ENCODE assay signal across 8 cellular contexts in genomic region chr3:5186089-5186853, GRCh38. TPM values are rescaled to one million over a fixed set of nuclear protein-coding genes. Genes with fewer than 3 reads are reported as not detected.
DNase-seq lines count a peak whose midpoint lies in the region; ATAC-seq, FAIRE-seq and TF ChIP-seq lines count a peak whose summit lies in the region.

No MANE protein-coding gene starts in this region.

- 61 to 66% methylated on average over 6 of the region's 6 CpGs for WGBS in lower leg skin, 2 donors

- ATAC-seq in HG03064 (IDR thresholded peaks at IDR 0.05; ENCODE audit: low read depth, unreplicated experiment): peak; percentile 10

- no peak for FAIRE-seq in keratinocyte (lab: Jason Lieb, UNC)

- peak overlapping the region; percentile 96 for H3K9ac ChIP-seq in keratinocyte (ENCODE audit: control insufficient read depth, extremely low read depth, insufficient read depth, low read length)

- H3K27me3 ChIP-seq in keratinocyte (ENCODE audit: control insufficient read depth, extremely low read depth, insufficient read depth, low read length): no peaks in the 10 kb centered on the region

- peaks cover 37% of the 10 kb centered on the region for H3K79me2 ChIP-seq in keratinocyte (ENCODE audit: control insufficient read depth, insufficient read depth, low read length)

- H3K27ac ChIP-seq in keratinocyte (ENCODE audit: control insufficient read depth, insufficient read depth, low read length): no peak overlapping the region

- H2AFZ ChIP-seq in keratinocyte (ENCODE audit: control insufficient read depth, low read length): no peak overlapping the region

- peak overlapping the region; percentile 99 for H3K4me2 ChIP-seq in keratinocyte (ENCODE audit: control insufficient read depth, extremely low read depth, insufficient read depth, low read depth, low read length)

- no peak for TF ChIP-seq POLR2A in lower leg skin (IDR thresholded peaks at IDR 0.05)

- TF ChIP-seq CTCF in WI38 (IDR thresholded peaks at IDR 0.05; ENCODE audit: low read depth, low read length): no peak
- no peak for TF ChIP-seq CTCF in keratinocyte (optimal IDR thresholded peaks at IDR 0.05 in 1 of 3, IDR thresholded peaks at IDR 0.05 in 1 of 3, conservative IDR thresholded peaks at IDR 0.05 in 1 of 3; ENCODE audit: extremely low read depth in 1 of 3, insufficient read depth in 2 of 3, low read length in 3 of 3)
- no peak for TF ChIP-seq CTCF in lower leg skin (IDR thresholded peaks at IDR 0.05)

- H3K9me3 ChIP-seq in keratinocyte (ENCODE audit: control insufficient read depth, low read depth, low read length): no peaks in the 10 kb centered on the region

- H3K9me1 ChIP-seq in keratinocyte (ENCODE audit: control insufficient read depth, extremely low read depth, insufficient read depth, low read length): no peaks in the 10 kb centered on the region

- H3K4me3 ChIP-seq in WI38 (ENCODE audit: low read depth, low read length) (peak overlapping the region; percentile 58; the same call in 1 of the 2 replicates), keratinocyte (ENCODE audit: control insufficient read depth in 2 of 3, extremely low read depth in 1 of 3, insufficient read depth in 2 of 3, low read depth in 1 of 3, low read length in 3 of 3) (peak overlapping the region in 2 of 3 experiments; percentile 36 to 78), lower leg skin (ENCODE audit: low read depth, poor library complexity, severe bottlenecking) (no peak overlapping the region)

- DNase-seq in NCI-H748 (lab: John Stamatoyannopoulos, UW; ENCODE audit: unreplicated experiment) (peak; percentile 2), NCI-H748 treated with DMSO at 0.1 percent for 48 hours (lab: John Stamatoyannopoulos, UW) (no peak), keratinocyte (ENCODE audit: low read depth, low spot score) (no peak), lower leg skin (ENCODE audit: low spot score in 2 of 2) (no peak), hippocampal formation (lab: John Stamatoyannopoulos, UW) (no peak), NCI-H1436 (lab: John Stamatoyannopoulos, UW) (no peak)

- intact Hi-C loops in lower leg skin (cut with DNase I; ENCODE audit: low total_unique reads): loop anchor here (5.0 kb wide), 1 partner anchor 39 kb away; no protein-coding TSS in a partner anchor

- peaks cover 16% of the 10 kb centered on the region for H3K4me1 ChIP-seq in keratinocyte (ENCODE audit: control insufficient read depth, extremely low read depth, insufficient read depth, low read length)

- H4K20me1 ChIP-seq in keratinocyte (ENCODE audit: control insufficient read depth, extremely low read depth, insufficient read depth, low read length): peaks cover 3% of the 10 kb centered on the region

- H3K36me3 ChIP-seq in keratinocyte (ENCODE audit: control insufficient read depth in 2 of 2, extremely low read depth in 1 of 2, insufficient read depth in 2 of 2, low read length in 2 of 2): peaks cover 6 to 8% of the 10 kb centered on the region in 2 experiments

- dilution Hi-C loops in keratinocyte (cut with MboI; ENCODE audit: extremely low pct_ligation_motif_present, low sequenced_read_pairs): no loop called here

RNA-seq across cellular contexts. Expression of gene EDEM1, which starts 1.2 kb away (rescaled TPM):
- 52.4 to 66.8 TPM (median 65.2 TPM) in 3 replicates for polyA plus RNA-seq in keratinocyte
- 15.3 TPM for polyA plus RNA-seq in keratinocyte (2011; ENCODE audit: low read depth)
- 32.2 and 50.7 TPM in 2 replicates for polyA plus RNA-seq in keratinocyte (2011; cell fraction: cytosol; rRNA removed)
- 92.6 and 101 TPM in 2 replicates for polyA plus RNA-seq in keratinocyte (2011; cell fraction: nucleus; rRNA removed)
- 36.0 and 41.7 TPM in 2 replicates for polyA plus RNA-seq in keratinocyte (2012; ENCODE audit: low replicate concordance)
- polyA minus RNA-seq in keratinocyte: 53.2 to 88.3 TPM (median 76.5 TPM) in 3 replicates
- 126 TPM for polyA minus RNA-seq in keratinocyte (2011; cell fraction: cytosol; rRNA and poly(A)+ RNA removed)
- polyA minus RNA-seq in keratinocyte (2011; cell fraction: nucleus; rRNA and poly(A)+ RNA removed): 97.1 and 198 TPM in 2 replicates
- total RNA-seq in lower leg skin: 100 to 1,000 TPM in 1 of 4 donors, 10 to 100 TPM in 3; 72.4 to 121 (median 88.9) TPM
